ENCODE assay signal across 30 cellular contexts in genomic region chr20:50453533-50453932, GRCh38.
"Had no signal": no experiment of that assay in that cellular context is flagged by ENCODE, and none has a peak within 500 bp of the region (broad histone marks: within the 10 kb centered on the region; RNA-seq: fewer than 3 reads in every experiment).

No MANE protein-coding gene starts in this region.

- H3K27ac Mint-ChIP-seq: activated CD4-positive, alpha-beta memory T cell treated with anti-CD3 and anti-CD28 coated beads for 36 hours; activated CD4-positive, alpha-beta T cell treated with anti-CD3 and anti-CD28 coated beads, Interleukin-2, amount 10 ng/mL, durations not matched to agents 24 days and 14 days; activated naive CD4-positive, alpha-beta T cell treated with anti-CD3 and anti-CD28 coated beads, Interleukin-2, amount 50 U/mL, for 24 hours; activated naive CD8-positive, alpha-beta T cell treated with anti-CD3 and anti-CD28 coated beads, Interleukin-2, amount 50 U/mL, for 24 hours; activated T-helper 17 cell treated with anti-CD3 and anti-CD28 coated beads, Interleukin-2, amount 50 U/mL, for 72 hours; stimulated activated memory B cell treated with anti-CD40 and anti-IgM and Interleukin-4, amounts not matched to agents 10 μg/mL and 1 μg/mL and 100 μg/mL, for 72 hours had no signal

- DNase-seq: activated CD4-positive, alpha-beta memory T cell treated with anti-CD3 and anti-CD28 coated beads for 36 hours; activated CD4-positive, alpha-beta T cell treated with anti-CD3 and anti-CD28 coated beads, Interleukin-2, amount 10 ng/mL, durations not matched to agents 24 days and 14 days; activated CD4-positive, CD25-positive, alpha-beta regulatory T cell treated with anti-CD3 and anti-CD28 coated beads, Interleukin-2, amount 50 U/mL, for 72 hours; activated CD8-positive, alpha-beta memory T cell treated with anti-CD3 and anti-CD28 coated beads, Interleukin-2, amount 50 U/mL, for 4 hours; activated naive CD8-positive, alpha-beta T cell treated with anti-CD3 and anti-CD28 coated beads, Interleukin-2, amount 50 U/mL, for 24 hours; activated T-cell treated with anti-CD3 and anti-CD28 coated beads, Interleukin-2, amount 50 U/mL, for 1 hour; amygdala; caudate nucleus; dermis blood vessel endothelial cell; effector CD4-positive, alpha-beta T cell; foreskin keratinocyte; heart right ventricle; left lung; lower lobe of right lung; mesenchymal stem cell; nephron progenitor cell; retina; stimulated activated CD4-positive, alpha-beta T cell treated with anti-CD3 and anti-CD28 coated beads, Interleukin-1b, Interleukin-23, amount 100 ng/mL, for 48 hours; stimulated activated CD4-positive, alpha-beta T cell treated with anti-CD3 and anti-CD28 coated beads, Interleukin-4, amount 100 ng/mL, for 4 hours; stimulated activated CD8-positive, alpha-beta memory T cell treated with anti-CD3 and anti-CD28 coated beads, Interleukin-4, amount 100 ng/mL, for 48 hours; stomach; T-helper 2 cell; thyroid gland had no signal

- H3K36me3 Mint-ChIP-seq: activated CD4-positive, alpha-beta memory T cell treated with anti-CD3 and anti-CD28 coated beads for 36 hours; activated naive CD4-positive, alpha-beta T cell treated with anti-CD3 and anti-CD28 coated beads, Interleukin-2, amount 50 U/mL, for 24 hours; stimulated activated memory B cell treated with anti-CD40 and anti-IgM and Interleukin-4, amounts not matched to agents 10 μg/mL and 1 μg/mL and 100 μg/mL, for 72 hours had no signal

- H3K27ac ChIP-seq: esophagus muscularis mucosa, foreskin keratinocyte, heart right ventricle, left lung, lower lobe of right lung, neutrophil, prostate gland, thyroid gland had no signal

- H3K9me3 ChIP-seq: esophagus muscularis mucosa, heart right ventricle, left lung, lower lobe of right lung, neutrophil, prostate gland, stomach, thyroid gland had no signal

- H3K4me1 ChIP-seq: foreskin keratinocyte, prostate gland, thyroid gland had no signal

- H3K4me3 Mint-ChIP-seq: activated CD4-positive, alpha-beta memory T cell treated with anti-CD3 and anti-CD28 coated beads for 36 hours; activated CD4-positive, alpha-beta T cell treated with anti-CD3 and anti-CD28 coated beads, Interleukin-2, amount 10 ng/mL, durations not matched to agents 24 days and 14 days; activated naive CD4-positive, alpha-beta T cell treated with anti-CD3 and anti-CD28 coated beads, Interleukin-2, amount 50 U/mL, for 24 hours; activated naive CD8-positive, alpha-beta T cell treated with anti-CD3 and anti-CD28 coated beads, Interleukin-2, amount 50 U/mL, for 24 hours; activated T-helper 17 cell treated with anti-CD3 and anti-CD28 coated beads, Interleukin-2, amount 50 U/mL, for 72 hours; nephron progenitor cell; stimulated activated memory B cell treated with anti-CD40 and anti-IgM and Interleukin-4, amounts not matched to agents 10 μg/mL and 1 μg/mL and 100 μg/mL, for 72 hours had no signal

- H3K36me3 ChIP-seq: esophagus muscularis mucosa, heart right ventricle, left lung, lower lobe of right lung, neutrophil, prostate gland, stomach, thyroid gland had no signal

- H3K9me3 Mint-ChIP-seq: activated CD4-positive, alpha-beta memory T cell treated with anti-CD3 and anti-CD28 coated beads for 36 hours; activated CD4-positive, alpha-beta T cell treated with anti-CD3 and anti-CD28 coated beads, Interleukin-2, amount 10 ng/mL, durations not matched to agents 24 days and 14 days; activated naive CD4-positive, alpha-beta T cell treated with anti-CD3 and anti-CD28 coated beads, Interleukin-2, amount 50 U/mL, for 24 hours; activated naive CD8-positive, alpha-beta T cell treated with anti-CD3 and anti-CD28 coated beads, Interleukin-2, amount 50 U/mL, for 24 hours; activated T-helper 17 cell treated with anti-CD3 and anti-CD28 coated beads, Interleukin-2, amount 50 U/mL, for 72 hours; nephron progenitor cell; stimulated activated memory B cell treated with anti-CD40 and anti-IgM and Interleukin-4, amounts not matched to agents 10 μg/mL and 1 μg/mL and 100 μg/mL, for 72 hours had no signal

- H3K4me3 ChIP-seq: esophagus muscularis mucosa, heart right ventricle, left lung, lower lobe of right lung, prostate gland, smooth muscle cell, stomach, thyroid gland had no signal

- H3K27me3 ChIP-seq: foreskin keratinocyte, heart right ventricle, left lung, neutrophil, stomach, thyroid gland had no signal

- ATAC-seq: activated naive CD8-positive, alpha-beta T cell treated with anti-CD3 and anti-CD28 coated beads, Interleukin-2, amount 50 U/mL, for 24 hours; activated T-helper 17 cell treated with anti-CD3 and anti-CD28 coated beads, Interleukin-2, amount 50 U/mL, for 72 hours; foreskin keratinocyte; heart right ventricle; left lung; lower lobe of right lung; stimulated activated memory B cell treated with anti-CD40 and anti-IgM and Interleukin-4, amounts not matched to agents 10 μg/mL and 1 μg/mL and 100 μg/mL, for 72 hours had no signal

- H3K4me2 ChIP-seq: smooth muscle cell had no signal
